Comparison of ENCODE assay signal across 20 cellular contexts in genomic region chr12:48340891-48341290, GRCh38. TPM values are rescaled to one million over a fixed set of nuclear protein-coding genes. Genes with fewer than 3 reads are reported as not detected.
A peak's percentile ranks its signal among the peaks of the same experiment; 100 is the strongest.
DNase-seq lines count a peak whose midpoint lies in the region; ATAC-seq and TF ChIP-seq lines count a peak whose summit lies in the region.
"Had no signal": no experiment of that assay in that cellular context is flagged by ENCODE, and none has a peak within 500 bp of the region (broad histone marks: within the 10 kb centered on the region; RNA-seq: fewer than 3 reads in every experiment).

No MANE protein-coding gene starts in this region.

- no peak overlapping the region for H3K27ac ChIP-seq in gastroesophageal sphincter
- H3K27ac ChIP-seq: C4-2B had no signal

- ATAC-seq in gastroesophageal sphincter = no peak
- ATAC-seq: HCT116 had no signal

- DNase-seq in CD14-positive monocyte (ENCODE audit: low spot score) = no peak
- DNase-seq in MV-4-11 (lab: John Stamatoyannopoulos, UW) = peak; percentile 51
- DNase-seq in fibroblast of pulmonary artery (ENCODE audit: low read depth) = peak; percentile 16
- DNase-seq in pons (ENCODE audit: low spot score) = peak; percentile 36
- no peak for DNase-seq in Caco-2
- no peak for DNase-seq in OCI-M2 (lab: John Stamatoyannopoulos, UW; ENCODE audit: unreplicated experiment)
- DNase-seq: GOT3, KG1, NCI-H1092, NCI-H1436 treated with DMSO at 0.1 percent for 48 hours, NCI-H2029, NCI-H2171, NCI-H446, OCI-M1, SIG-M5, T-helper 1 cell had no signal

- POLR2A ChIA-PET in Caco-2 (lab: Charles Lee) = interaction anchor here (0.5 kb wide), 1 partner anchor 53 kb away, joined by 5 read pairs; no protein-coding TSS in a partner anchor

- intact Hi-C loops in CD14-positive monocyte (cut with micrococcal nuclease) = loop anchor here in 1 of 2 donors (10.0 kb wide), 1 partner anchor 56 kb away; no protein-coding TSS in a partner anchor
- intact Hi-C loops in Caco-2 (cut with micrococcal nuclease; ENCODE audit: unreplicated experiment) = no loop called here

- H3K27me3 Mint-ChIP-seq in CD14-positive monocyte (ENCODE audit: low read depth in 3 of 3) (peaks cover 0 to 1% (median 0%) of the 10 kb centered on the region in 3 donors), Caco-2 (ENCODE audit: insufficient read depth, unreplicated experiment) (no peaks in the 10 kb centered on the region)

- CTCF ChIA-PET in Caco-2 (lab: Charles Lee) = no interaction called here

- H3K9me3 Mint-ChIP-seq in CD14-positive monocyte (peaks cover 0 to 6% (median 2%) of the 10 kb centered on the region in 7 donors), Caco-2 (ENCODE audit: unreplicated experiment) (no peaks in the 10 kb centered on the region)

- BruUV-seq in Caco-2 (replicated peaks; lab: Mats Ljungman, UMichigan) = no TSS peak

- peaks cover 43% of the 10 kb centered on the region for H3K4me1 Mint-ChIP-seq in CD14-positive monocyte
- H3K4me1 Mint-ChIP-seq in Caco-2 (ENCODE audit: low read depth, unreplicated experiment) = no peaks in the 10 kb centered on the region

- 73 to 100% methylated on average over 1 of the region's 1 CpG for WGBS in gastroesophageal sphincter (ENCODE audit: low coverage in 1 of 2), 2 donors

- H3K4me3 ChIP-seq in fibroblast of pulmonary artery (replicated peaks; ENCODE audit: low read depth, low read length) (no peak overlapping the region), Caco-2 (ENCODE audit: low read depth, low read length) (no peak overlapping the region), gastroesophageal sphincter (no peak overlapping the region)
- H3K4me3 ChIP-seq: GM12878 had no signal

- no peak for TF ChIP-seq EP300 in gastroesophageal sphincter (IDR thresholded peaks at IDR 0.05)

- TF ChIP-seq POLR2A in gastroesophageal sphincter (IDR thresholded peaks at IDR 0.05) = no peak

- H3K4me1 ChIP-seq in Caco-2 (no peaks in the 10 kb centered on the region), gastroesophageal sphincter (no peaks in the 10 kb centered on the region)

- H3K27me3 ChIP-seq in Caco-2 (replicated peaks; ENCODE audit: control insufficient read depth, insufficient read depth, low read length) (no peaks in the 10 kb centered on the region), gastroesophageal sphincter (no peaks in the 10 kb centered on the region)

- TF ChIP-seq CTCF in CD14-positive monocyte (IDR thresholded peaks at IDR 0.05) = no peak
- no peak for TF ChIP-seq CTCF in fibroblast of pulmonary artery (IDR thresholded peaks at IDR 0.05; ENCODE audit: low read length, missing control alignments)
- TF ChIP-seq CTCF in Caco-2 (IDR thresholded peaks at IDR 0.05; ENCODE audit: insufficient read depth in 1 of 2, low read depth in 1 of 2, low read length in 1 of 2, severe bottlenecking in 1 of 2, unreplicated experiment in 1 of 2) = no peak
- no peak for TF ChIP-seq CTCF in gastroesophageal sphincter (IDR thresholded peaks at IDR 0.05)

- H3K9me3 ChIP-seq in Caco-2 = no peaks in the 10 kb centered on the region
- no peaks in the 10 kb centered on the region for H3K9me3 ChIP-seq in gastroesophageal sphincter

- H3K36me3 Mint-ChIP-seq in CD14-positive monocyte (peaks cover 44 to 62% of the 10 kb centered on the region in 2 donors), Caco-2 (ENCODE audit: insufficient read depth, unreplicated experiment) (peaks cover 6% of the 10 kb centered on the region)

- H3K36me3 ChIP-seq in Caco-2 (ENCODE audit: control insufficient read depth, insufficient read depth, low read length) (no peaks in the 10 kb centered on the region), gastroesophageal sphincter (peaks cover 0 to 64% of the 10 kb centered on the region in 2 donors)

- H3K27ac Mint-ChIP-seq in CD14-positive monocyte (peak overlapping the region in 4 of 7 donors; percentile 35 to 58 (median 52)), Caco-2 (ENCODE audit: unreplicated experiment) (no peak overlapping the region)

- H3K4me3 Mint-ChIP-seq in CD14-positive monocyte (peak overlapping the region in 1 of 2 donors; percentile 23), Caco-2 (ENCODE audit: unreplicated experiment) (no peak overlapping the region)

RNA-seq across cellular contexts. Expression of gene ZNF641, which starts 9.8 kb away (rescaled TPM):
- 10 to 100 TPM; 12.1 to 12.6 TPM for polyA plus RNA-seq in CD14-positive monocyte
- total RNA-seq in Caco-2 (2022) (13.2 and 14.7 TPM in 2 replicates), gastroesophageal sphincter (10 to 100 TPM; 27.1 to 33.0 (median 30.7) TPM)

Comparison
In these comparisons a context has a peak if more than half of its experiments do, and no peak if none do; other contexts are left out.
1. DNase-seq: peak in MV-4-11 (single experiment), fibroblast of pulmonary artery (single experiment) and pons (single experiment); none in CD14-positive monocyte (single experiment), Caco-2 (0 of 2) and OCI-M2 (single experiment).